Comparison of ENCODE assay signal across 19 cellular contexts in genomic region chr5:143168877-143169810, GRCh38.
"Had no signal": no experiment of that assay in that cellular context is flagged by ENCODE, and none has a peak within 500 bp of the region (broad histone marks: within the 10 kb centered on the region; RNA-seq: fewer than 3 reads in every experiment).

No MANE protein-coding gene starts in this region.

- H3K27ac ChIP-seq: epithelial cell of prostate, esophagus muscularis mucosa, ovary, right atrium auricular region, suprapubic skin, thyroid gland, upper lobe of left lung, vagina had no signal

- H3K27ac Mint-ChIP-seq: stimulated activated effector memory CD8-positive, alpha-beta T cell treated with anti-CD3 and anti-CD28 coated beads, Interleukin-12 subunit alpha, Interleukin-12 subunit beta, amount 100 ng/mL, for 72 hours had no signal

- FAIRE-seq: endometrium had no signal

- H3K4me1 ChIP-seq: right atrium auricular region, suprapubic skin, vagina had no signal

- H3K4me3 Mint-ChIP-seq: naive thymus-derived CD8-positive, alpha-beta T cell; stimulated activated effector memory CD8-positive, alpha-beta T cell treated with anti-CD3 and anti-CD28 coated beads, Interleukin-12 subunit alpha, Interleukin-12 subunit beta, amount 100 ng/mL, for 72 hours had no signal

- H3K36me3 ChIP-seq: gastrocnemius medialis, ovary, right atrium auricular region, suprapubic skin, thyroid gland, upper lobe of left lung, vagina had no signal

- H3K9me3 Mint-ChIP-seq: naive thymus-derived CD8-positive, alpha-beta T cell; stimulated activated effector memory CD8-positive, alpha-beta T cell treated with anti-CD3 and anti-CD28 coated beads, Interleukin-12 subunit alpha, Interleukin-12 subunit beta, amount 100 ng/mL, for 72 hours had no signal

- ATAC-seq: left colon; mucosa of descending colon; naive thymus-derived CD8-positive, alpha-beta T cell; stimulated activated effector memory CD8-positive, alpha-beta T cell treated with anti-CD3 and anti-CD28 coated beads, Interleukin-12 subunit alpha, Interleukin-12 subunit beta, amount 100 ng/mL, for 72 hours; stimulated activated naive CD8-positive, alpha-beta T cell treated with anti-CD3 and anti-CD28 coated beads, Interleukin-15, Interleukin-2, amounts not matched to agents 100 U/mL and 50 U/mL, for 24 hours had no signal

- H3K4me3 ChIP-seq: esophagus muscularis mucosa, gastrocnemius medialis, mucosa of descending colon, ovary, right atrium auricular region, suprapubic skin, thyroid gland, upper lobe of left lung, vagina had no signal

- H3K27me3 Mint-ChIP-seq: naive thymus-derived CD8-positive, alpha-beta T cell had no signal

- DNase-seq: effector memory CD4-positive, alpha-beta T cell; gastrocnemius medialis; left colon; mammary epithelial cell; mucosa of descending colon; naive thymus-derived CD8-positive, alpha-beta T cell; ovary; stimulated activated CD4-positive, alpha-beta T cell treated with anti-CD3 and anti-CD28 coated beads, Interleukin-4, amount 100 ng/mL, for 1 hour; stimulated activated CD8-positive, alpha-beta memory T cell treated with anti-CD3 and anti-CD28 coated beads, Interleukin-4, amount 100 ng/mL, for 48 hours; stimulated activated naive CD8-positive, alpha-beta T cell treated with anti-CD3 and anti-CD28 coated beads, Interleukin-15, Interleukin-2, amounts not matched to agents 100 U/mL and 50 U/mL, for 24 hours; upper lobe of left lung had no signal

- H3K9me3 ChIP-seq: esophagus muscularis mucosa, gastrocnemius medialis, mucosa of descending colon, ovary, right atrium auricular region, suprapubic skin, thyroid gland, upper lobe of left lung, vagina had no signal

- H3K27me3 ChIP-seq: esophagus muscularis mucosa, gastrocnemius medialis, ovary, right atrium auricular region, suprapubic skin, thyroid gland, upper lobe of left lung, vagina had no signal
